Comparison of ENCODE assay signal across 2 cellular contexts in the genomic region with DNA sequence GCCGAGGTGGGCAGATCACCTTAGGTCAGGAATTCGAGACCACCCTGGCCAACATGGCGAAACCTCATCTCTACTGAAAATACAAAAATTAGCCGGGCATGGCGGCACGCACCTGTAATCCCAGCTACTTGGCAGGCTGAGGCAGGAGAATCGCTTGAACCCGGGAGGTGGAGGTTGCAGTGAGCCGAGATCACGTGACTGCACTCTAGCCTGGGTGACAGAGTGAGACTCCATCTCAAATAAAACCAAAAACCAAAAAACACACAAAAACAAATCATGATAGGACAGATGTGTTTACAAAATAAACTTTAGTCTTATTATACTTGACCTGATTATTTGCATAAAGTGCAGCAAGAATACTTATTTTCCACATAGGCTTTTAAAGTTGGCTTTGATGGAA.
TF ChIP-seq lines count a peak whose summit lies in the region.
"Not testable (repeated sequence)": the region's sequence is repeated elsewhere in the genome, so short reads cannot be mapped to it uniquely, and the experiment has no call there.

No MANE protein-coding gene starts in this region.

TF ChIP-seq in K562, 482 proteins besides CTCF, POLR2A, EP300 and RAD21:
- TF ChIP-seq, protein P1, sequence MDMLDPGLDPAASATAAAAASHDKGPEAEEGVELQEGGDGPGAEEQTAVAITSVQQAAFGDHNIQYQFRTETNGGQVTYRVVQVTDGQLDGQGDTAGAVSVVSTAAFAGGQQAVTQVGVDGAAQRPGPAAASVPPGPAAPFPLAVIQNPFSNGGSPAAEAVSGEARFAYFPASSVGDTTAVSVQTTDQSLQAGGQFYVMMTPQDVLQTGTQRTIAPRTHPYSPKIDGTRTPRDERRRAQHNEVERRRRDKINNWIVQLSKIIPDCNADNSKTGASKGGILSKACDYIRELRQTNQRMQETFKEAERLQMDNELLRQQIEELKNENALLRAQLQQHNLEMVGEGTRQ (CRISPR knock-in tag; IDR thresholded peaks at IDR 0.05) = peak; percentile 45
- TF ChIP-seq CBFA2T2 (conservative IDR thresholded peaks at IDR 0.05) = peak; percentile 16; the same call in 1 of the 2 replicates
- peak; percentile 72 for TF ChIP-seq RAD51 (IDR thresholded peaks at IDR 0.05; ENCODE audit: borderline replicate concordance, low read depth)
- peak; percentile 67; the same call in 1 of the 2 replicates for TF ChIP-seq TOE1 (IDR thresholded peaks at IDR 0.05; ENCODE audit: borderline replicate concordance)
- not testable (repeated sequence) for TF ChIP-seq TOE1 (CRISPR knock-in tag; IDR thresholded peaks at IDR 0.05; ENCODE audit: borderline replicate concordance, low read depth)
- TF ChIP-seq, protein P2, sequence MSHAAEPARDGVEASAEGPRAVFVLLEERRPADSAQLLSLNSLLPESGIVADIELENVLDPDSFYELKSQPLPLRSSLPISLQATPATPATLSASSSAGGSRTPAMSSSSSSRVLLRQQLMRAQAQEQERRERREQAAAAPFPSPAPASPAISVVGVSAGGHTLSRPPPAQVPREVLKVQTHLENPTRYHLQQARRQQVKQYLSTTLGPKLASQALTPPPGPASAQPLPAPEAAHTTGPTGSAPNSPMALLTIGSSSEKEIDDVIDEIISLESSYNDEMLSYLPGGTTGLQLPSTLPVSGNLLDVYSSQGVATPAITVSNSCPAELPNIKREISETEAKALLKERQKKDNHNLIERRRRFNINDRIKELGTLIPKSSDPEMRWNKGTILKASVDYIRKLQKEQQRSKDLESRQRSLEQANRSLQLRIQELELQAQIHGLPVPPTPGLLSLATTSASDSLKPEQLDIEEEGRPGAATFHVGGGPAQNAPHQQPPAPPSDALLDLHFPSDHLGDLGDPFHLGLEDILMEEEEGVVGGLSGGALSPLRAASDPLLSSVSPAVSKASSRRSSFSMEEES (CRISPR knock-in tag; IDR thresholded peaks at IDR 0.05) = peak; percentile 75

TF ChIP-seq in HepG2, 621 proteins besides CTCF, POLR2A, EP300 and RAD21:
- TF ChIP-seq RAD51 (IDR thresholded peaks at IDR 0.05; ENCODE audit: borderline replicate concordance) = peak; percentile 76
- TF ChIP-seq, protein P1 (IDR thresholded peaks at IDR 0.05; ENCODE audit: low read depth, low read length) = 0 out of 2 replicates have a peak, but pooled peaks have one; percentile 6
- TF ChIP-seq, protein P1 (CRISPR knock-in tag; IDR thresholded peaks at IDR 0.05; ENCODE audit: borderline replicate concordance) = not testable (repeated sequence)
TF ChIP-seq in HepG2: peak in this region for 2; not testable (repeated sequence) for 619.
